Comparison of ENCODE assay signal across 2 cellular contexts in the genomic region with DNA sequence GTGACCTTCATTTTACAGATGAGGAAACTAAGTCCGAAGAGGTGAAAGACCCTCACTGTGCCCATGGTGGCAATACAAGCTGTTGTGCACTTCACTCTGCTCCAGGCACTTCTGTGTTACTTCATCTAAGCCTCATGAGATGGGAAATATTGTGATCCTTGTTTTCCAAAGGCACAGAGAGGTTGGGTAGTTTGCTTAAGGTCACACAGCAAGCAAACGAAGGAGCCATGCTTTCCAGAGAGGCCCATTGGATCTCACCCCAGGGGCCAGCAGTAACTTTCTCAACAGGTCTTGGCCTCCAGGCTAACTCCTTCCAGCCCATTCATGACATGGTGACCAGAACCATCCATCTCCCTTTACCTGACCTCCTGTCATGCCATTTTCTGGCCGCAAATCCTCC.
TF ChIP-seq lines count a peak whose summit lies in the region.

No MANE protein-coding gene starts in this region.

TF ChIP-seq in IMR-90, 13 proteins besides CTCF, POLR2A, EP300 and RAD21:
- TF ChIP-seq MXI1 (IDR thresholded peaks at IDR 0.05; ENCODE audit: borderline replicate concordance, low read depth, low read length) = no peak
- no peak for TF ChIP-seq SMC3 (IDR thresholded peaks at IDR 0.05; ENCODE audit: low read depth, low read length)
- TF ChIP-seq RFX5 (IDR thresholded peaks at IDR 0.05; ENCODE audit: low read depth, low read length) = no peak
- no peak for TF ChIP-seq CEBPB (IDR thresholded peaks at IDR 0.05; ENCODE audit: low read depth, low read length)
- no peak for TF ChIP-seq RCOR1 (IDR thresholded peaks at IDR 0.05; ENCODE audit: insufficient replicate concordance, low read length)
- TF ChIP-seq NFE2L2 (IDR thresholded peaks at IDR 0.05; ENCODE audit: low read depth, low read length) = no peak
- TF ChIP-seq FOS (IDR thresholded peaks at IDR 0.05; ENCODE audit: low read depth, low read length) = no peak
- TF ChIP-seq BHLHE40 (IDR thresholded peaks at IDR 0.05; ENCODE audit: low read depth, low read length) = no peak
- TF ChIP-seq CHD1 (IDR thresholded peaks at IDR 0.05; ENCODE audit: low read depth, low read length) = no peak
- no peak for TF ChIP-seq MAFK (IDR thresholded peaks at IDR 0.05; ENCODE audit: low read depth, low read length)
- TF ChIP-seq MAZ (IDR thresholded peaks at IDR 0.05; ENCODE audit: borderline replicate concordance, low read depth, low read length) = no peak
- TF ChIP-seq, protein P1, sequence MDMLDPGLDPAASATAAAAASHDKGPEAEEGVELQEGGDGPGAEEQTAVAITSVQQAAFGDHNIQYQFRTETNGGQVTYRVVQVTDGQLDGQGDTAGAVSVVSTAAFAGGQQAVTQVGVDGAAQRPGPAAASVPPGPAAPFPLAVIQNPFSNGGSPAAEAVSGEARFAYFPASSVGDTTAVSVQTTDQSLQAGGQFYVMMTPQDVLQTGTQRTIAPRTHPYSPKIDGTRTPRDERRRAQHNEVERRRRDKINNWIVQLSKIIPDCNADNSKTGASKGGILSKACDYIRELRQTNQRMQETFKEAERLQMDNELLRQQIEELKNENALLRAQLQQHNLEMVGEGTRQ (IDR thresholded peaks at IDR 0.05; ENCODE audit: low read depth, low read length) = no peak
- TF ChIP-seq ELK1 (IDR thresholded peaks at IDR 0.05; ENCODE audit: borderline replicate concordance, low read depth, low read length) = no peak

TF ChIP-seq in H1, 55 proteins besides CTCF, POLR2A, EP300 and RAD21:
- TF ChIP-seq KDM1A (IDR thresholded peaks at IDR 0.05; ENCODE audit: borderline replicate concordance, low read length) (peak; percentile 20; the same call in 1 of the 2 replicates), GTF2F1 (IDR thresholded peaks at IDR 0.05; ENCODE audit: borderline replicate concordance, low read depth, low read length) (no peak), SIN3A (conservative IDR thresholded peaks at IDR 0.05 in 1 of 2, IDR thresholded peaks at IDR 0.05 in 1 of 2; ENCODE audit: low read depth in 1 of 2, low read length in 2 of 2) (no peak)
